ENCODE assay signal across 24 cellular contexts in the genomic region with DNA sequence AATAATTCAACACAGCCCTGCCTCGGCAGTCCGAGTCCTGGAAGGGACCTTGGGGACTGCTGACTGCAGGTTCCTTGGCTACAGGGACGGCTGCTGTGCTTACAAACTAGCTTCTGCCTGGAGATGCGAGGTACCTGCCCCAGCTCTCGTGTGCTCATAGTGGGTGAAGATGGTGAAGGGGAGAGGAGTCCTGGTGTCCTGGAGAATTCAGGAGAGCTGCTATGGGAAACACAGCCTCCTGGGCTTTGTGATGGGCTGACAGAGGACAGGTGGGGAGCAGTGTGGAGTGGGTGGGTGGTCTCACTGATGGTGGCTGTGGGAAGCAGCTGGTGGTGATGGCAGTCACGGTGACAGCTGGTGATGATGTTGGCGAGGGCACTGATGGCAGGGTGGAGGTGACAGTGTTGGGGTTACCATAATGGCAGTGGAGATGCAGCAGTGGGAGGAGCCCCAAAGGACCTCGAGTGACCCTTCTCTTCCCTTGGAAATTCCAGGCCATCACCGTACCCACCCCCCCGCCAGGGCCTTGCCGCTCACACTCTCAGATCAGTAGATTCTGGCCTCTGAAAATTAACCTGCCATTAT.
"Had no signal": no experiment of that assay in that cellular context is flagged by ENCODE, and none has a peak within 500 bp of the region (broad histone marks: within the 10 kb centered on the region; RNA-seq: fewer than 3 reads in every experiment).

No MANE protein-coding gene starts in this region.

- H3K4me3 ChIP-seq: body of pancreas, colonic mucosa, lung, right atrium auricular region, tibial nerve had no signal

- H3K27ac ChIP-seq: body of pancreas, colonic mucosa, epithelial cell of prostate, right atrium auricular region, tibial nerve, WERI-Rb-1 had no signal

- H3K4me1 Mint-ChIP-seq: endodermal cell had no signal

- H3K36me3 ChIP-seq: colonic mucosa, WERI-Rb-1 had no signal

- DNase-seq: activated CD4-positive, alpha-beta T cell treated with anti-CD3 and anti-CD28 coated beads for 36 hours; activated CD8-positive, alpha-beta T cell treated with anti-CD3 and anti-CD28 coated beads for 36 hours; activated naive CD4-positive, alpha-beta T cell treated with anti-CD3 and anti-CD28 coated beads for 36 hours; activated T-cell treated with anti-CD3 and anti-CD28 coated beads, Interleukin-2, amount 50 U/mL, for 4 hours; body of pancreas; central memory CD4-positive, alpha-beta T cell; colonic mucosa; endodermal cell; foreskin fibroblast; hippocampal formation; midbrain; nephron progenitor cell; stimulated activated CD4-positive, alpha-beta T cell treated with anti-CD3 and anti-CD28 coated beads, Interleukin-12 subunit alpha, Interleukin-12 subunit beta, amount 100 ng/mL, for 4 hours; stimulated activated CD4-positive, alpha-beta T cell treated with anti-CD3 and anti-CD28 coated beads, Interleukin-1b, Interleukin-23, amount 100 ng/mL, for 48 hours; stimulated activated CD8-positive, alpha-beta memory T cell treated with anti-CD3 and anti-CD28 coated beads, Interleukin-4, amount 100 ng/mL, for 48 hours; SW 1271; T-helper 2 cell; WERI-Rb-1 had no signal

- H3K9me3 ChIP-seq: body of pancreas, colonic mucosa, right atrium auricular region, tibial nerve had no signal

- H3K4me1 ChIP-seq: body of pancreas, colonic mucosa, right atrium auricular region had no signal

- H3K9me3 Mint-ChIP-seq: activated CD8-positive, alpha-beta T cell treated with anti-CD3 and anti-CD28 coated beads for 36 hours; activated naive CD4-positive, alpha-beta T cell treated with anti-CD3 and anti-CD28 coated beads for 36 hours; activated T-cell treated with anti-CD3 and anti-CD28 coated beads, Interleukin-2, amount 50 U/mL, for 4 hours; endodermal cell; nephron progenitor cell; stimulated activated naive CD8-positive, alpha-beta T cell treated with anti-CD3 and anti-CD28 coated beads, Interleukin-15, Interleukin-2, amounts not matched to agents 100 ng/mL and 50 ng/mL, for 24 hours had no signal

- ATAC-seq: activated CD4-positive, alpha-beta T cell treated with anti-CD3 and anti-CD28 coated beads for 36 hours; activated CD8-positive, alpha-beta T cell treated with anti-CD3 and anti-CD28 coated beads for 36 hours; activated T-cell treated with anti-CD3 and anti-CD28 coated beads, Interleukin-2, amount 50 U/mL, for 4 hours; body of pancreas; left lobe of liver had no signal

- H3K27me3 Mint-ChIP-seq: activated CD4-positive, alpha-beta T cell treated with anti-CD3 and anti-CD28 coated beads for 36 hours; activated CD8-positive, alpha-beta T cell treated with anti-CD3 and anti-CD28 coated beads for 36 hours; stimulated activated naive CD8-positive, alpha-beta T cell treated with anti-CD3 and anti-CD28 coated beads, Interleukin-15, Interleukin-2, amounts not matched to agents 100 ng/mL and 50 ng/mL, for 24 hours had no signal

- H3K27me3 ChIP-seq: body of pancreas, colonic mucosa, right atrium auricular region, tibial nerve had no signal

- H3K4me3 Mint-ChIP-seq: activated CD4-positive, alpha-beta T cell treated with anti-CD3 and anti-CD28 coated beads for 36 hours; activated CD8-positive, alpha-beta T cell treated with anti-CD3 and anti-CD28 coated beads for 36 hours; activated naive CD4-positive, alpha-beta T cell treated with anti-CD3 and anti-CD28 coated beads for 36 hours; activated T-cell treated with anti-CD3 and anti-CD28 coated beads, Interleukin-2, amount 50 U/mL, for 4 hours; endodermal cell; nephron progenitor cell; stimulated activated naive CD8-positive, alpha-beta T cell treated with anti-CD3 and anti-CD28 coated beads, Interleukin-15, Interleukin-2, amounts not matched to agents 100 ng/mL and 50 ng/mL, for 24 hours had no signal

- H3K27ac Mint-ChIP-seq: activated CD4-positive, alpha-beta T cell treated with anti-CD3 and anti-CD28 coated beads for 36 hours; activated naive CD4-positive, alpha-beta T cell treated with anti-CD3 and anti-CD28 coated beads for 36 hours; endodermal cell; nephron progenitor cell; stimulated activated naive CD8-positive, alpha-beta T cell treated with anti-CD3 and anti-CD28 coated beads, Interleukin-15, Interleukin-2, amounts not matched to agents 100 ng/mL and 50 ng/mL, for 24 hours had no signal
